ENCODE assay signal across 11 cellular contexts in genomic region chr11:119051440-119052162, GRCh38.
DNase-seq lines count a peak whose midpoint lies in the region; ATAC-seq and TF ChIP-seq lines count a peak whose summit lies in the region.
"Had no signal": no experiment of that assay in that cellular context is flagged by ENCODE, and none has a peak within 500 bp of the region (broad histone marks: within the 10 kb centered on the region; RNA-seq: fewer than 3 reads in every experiment).

No MANE protein-coding gene starts in this region.

- no peak for TF ChIP-seq CTCF in GM12875 (IDR thresholded peaks at IDR 0.05; ENCODE audit: borderline replicate concordance, insufficient read depth, low read depth, low read length)

- H3K27ac Mint-ChIP-seq in activated naive CD8-positive, alpha-beta T cell treated with anti-CD3 and anti-CD28 coated beads, Interleukin-2, amount 50 U/mL, for 24 hours: no peak overlapping the region

- no peaks in the 10 kb centered on the region for H3K27me3 Mint-ChIP-seq in activated naive CD8-positive, alpha-beta T cell treated with anti-CD3 and anti-CD28 coated beads, Interleukin-2, amount 50 U/mL, for 24 hours

- peak overlapping the region; percentile 41 for H3K4me3 ChIP-seq in GM12875 (ENCODE audit: low read depth, low read length)

- H3K4me3 Mint-ChIP-seq in activated naive CD8-positive, alpha-beta T cell treated with anti-CD3 and anti-CD28 coated beads, Interleukin-2, amount 50 U/mL, for 24 hours: peak overlapping the region; percentile 36

- peaks cover 79% of the 10 kb centered on the region for H3K36me3 Mint-ChIP-seq in activated naive CD8-positive, alpha-beta T cell treated with anti-CD3 and anti-CD28 coated beads, Interleukin-2, amount 50 U/mL, for 24 hours (ENCODE audit: low read depth)

- no peaks in the 10 kb centered on the region for H3K9me3 Mint-ChIP-seq in activated naive CD8-positive, alpha-beta T cell treated with anti-CD3 and anti-CD28 coated beads, Interleukin-2, amount 50 U/mL, for 24 hours

- ATAC-seq in GM18909 (IDR thresholded peaks at IDR 0.05; ENCODE audit: poor library complexity, unreplicated experiment) (peak; percentile 54), HG02884 (IDR thresholded peaks at IDR 0.05; ENCODE audit: unreplicated experiment) (peak; percentile 61), GM21526 (IDR thresholded peaks at IDR 0.05; ENCODE audit: low FRiP score, unreplicated experiment) (no peak), HG03442 (IDR thresholded peaks at IDR 0.05; ENCODE audit: unreplicated experiment) (no peak)
- ATAC-seq in activated naive CD8-positive, alpha-beta T cell treated with anti-CD3 and anti-CD28 coated beads, Interleukin-2, amount 50 U/mL, for 24 hours: peak; percentile 55

- peaks cover 37% of the 10 kb centered on the region for H3K4me1 Mint-ChIP-seq in activated naive CD8-positive, alpha-beta T cell treated with anti-CD3 and anti-CD28 coated beads, Interleukin-2, amount 50 U/mL, for 24 hours

- DNase-seq in activated naive CD8-positive, alpha-beta T cell treated with anti-CD3 and anti-CD28 coated beads, Interleukin-2, amount 50 U/mL, for 24 hours: no peak
- DNase-seq in retina (no peak), hepatic stellate cell (ENCODE audit: low spot score) (no peak)
- DNase-seq: DMS79, erythroblast, NCI-H1436 had no signal

Comparison
In these comparisons a context has a peak if more than half of its experiments do, and no peak if none do; other contexts are left out.
1. ATAC-seq: peak in GM18909 (single experiment), HG02884 (single experiment) and activated naive CD8-positive, alpha-beta T cell treated with anti-CD3 and anti-CD28 coated beads, Interleukin-2, amount 50 U/mL, for 24 hours (single experiment); none in GM21526 (single experiment) and HG03442 (single experiment).